ENCODE assay signal across 24 cellular contexts in genomic region chr22:48755332-48755949, GRCh38.
A peak's percentile ranks its signal among the peaks of the same experiment; 100 is the strongest.
DNase-seq lines count a peak whose midpoint lies in the region; TF ChIP-seq lines count a peak whose summit lies in the region.
"Had no signal": no experiment of that assay in that cellular context is flagged by ENCODE, and none has a peak within 500 bp of the region (broad histone marks: within the 10 kb centered on the region; RNA-seq: fewer than 3 reads in every experiment).

No MANE protein-coding gene starts in this region.

- H3K36me3 Mint-ChIP-seq in progenitor cell of endocrine pancreas (ENCODE audit: insufficient read depth), result peaks cover 1% of the 10 kb centered on the region
- H3K36me3 Mint-ChIP-seq: activated naive CD4-positive, alpha-beta T cell treated with anti-CD3 and anti-CD28 coated beads, Interleukin-2, amount 50 U/mL, for 24 hours; CD8-positive, alpha-beta memory T cell; naive B cell; stimulated activated effector memory CD8-positive, alpha-beta T cell treated with anti-CD3 and anti-CD28 coated beads, Interleukin-12 subunit alpha, Interleukin-12 subunit beta, amount 100 ng/mL, for 72 hours had no signal

- 94% methylated on average over 16 of the region's 16 CpGs for WGBS in hepatocyte (ENCODE audit: low lambda C conversion rate, missing lambda C conversion rate)

- H3K27ac ChIP-seq in hepatocyte, result no peak overlapping the region
- H3K27ac ChIP-seq: KMS-11, parathyroid adenoma, SK-N-MC, suprapubic skin had no signal

- no peak overlapping the region for H3K27ac Mint-ChIP-seq in progenitor cell of endocrine pancreas
- H3K27ac Mint-ChIP-seq: activated naive CD4-positive, alpha-beta T cell treated with anti-CD3 and anti-CD28 coated beads, Interleukin-2, amount 50 U/mL, for 24 hours; activated T-cell treated with anti-CD3 and anti-CD28 coated beads, Interleukin-2, amount 50 U/mL, for 72 hours; CD8-positive, alpha-beta memory T cell; stimulated activated effector memory CD8-positive, alpha-beta T cell treated with anti-CD3 and anti-CD28 coated beads, Interleukin-12 subunit alpha, Interleukin-12 subunit beta, amount 100 ng/mL, for 72 hours; T-helper 17 cell had no signal

- no peaks in the 10 kb centered on the region for H3K9me2 ChIP-seq in hepatocyte (replicated peaks; ENCODE audit: insufficient read depth)

- H3K4me1 ChIP-seq in hepatocyte (ENCODE audit: insufficient read depth), result no peaks in the 10 kb centered on the region
- H3K4me1 ChIP-seq: parathyroid adenoma, suprapubic skin had no signal

- no peaks in the 10 kb centered on the region for H3K9me3 Mint-ChIP-seq in progenitor cell of endocrine pancreas (ENCODE audit: low read depth)
- H3K9me3 Mint-ChIP-seq: activated naive CD4-positive, alpha-beta T cell treated with anti-CD3 and anti-CD28 coated beads, Interleukin-2, amount 50 U/mL, for 24 hours; activated T-cell treated with anti-CD3 and anti-CD28 coated beads, Interleukin-2, amount 50 U/mL, for 72 hours; stimulated activated effector memory CD8-positive, alpha-beta T cell treated with anti-CD3 and anti-CD28 coated beads, Interleukin-12 subunit alpha, Interleukin-12 subunit beta, amount 100 ng/mL, for 72 hours had no signal

- no peaks in the 10 kb centered on the region for H3K79me2 ChIP-seq in hepatocyte
- H3K79me2 ChIP-seq: parathyroid adenoma had no signal

- H3K4me3 ChIP-seq in hepatocyte, result no peak overlapping the region
- H3K4me3 ChIP-seq: SK-N-MC, suprapubic skin had no signal

- no peak overlapping the region for H3K4me2 ChIP-seq in hepatocyte
- H3K4me2 ChIP-seq: KMS-11 had no signal

- no peaks in the 10 kb centered on the region for H4K20me1 ChIP-seq in hepatocyte (ENCODE audit: insufficient read depth, poor library complexity, severe bottlenecking)

- peak; percentile 0 for DNase-seq in ELF-1 (ENCODE audit: low read depth, low spot score)
- peak; percentile 23 for DNase-seq in GM13976 (ENCODE audit: low spot score)
- peak; percentile 2 for DNase-seq in hepatocyte (ENCODE audit: low spot score)
- peak; percentile 5 for DNase-seq in progenitor cell of endocrine pancreas (ENCODE audit: low spot score, unreplicated experiment)
- no peak for DNase-seq in DMS 273 treated with DMSO at 0.1 percent for 48 hours (lab: John Stamatoyannopoulos, UW)
- DNase-seq in anterior cingulate cortex (lab: John Stamatoyannopoulos, UW), result no peak
- DNase-seq in NCI-H748 (lab: John Stamatoyannopoulos, UW; ENCODE audit: unreplicated experiment), result no peak
- DNase-seq: activated CD4-positive, alpha-beta T cell treated with anti-CD3 and anti-CD28 coated beads, Interleukin-2, amount 50 U/mL, for 48 hours; activated T-cell treated with anti-CD3 and anti-CD28 coated beads, Interleukin-2, amount 50 U/mL, for 72 hours; CD8-positive, alpha-beta memory T cell; DMS79; effector CD8-positive, alpha-beta T cell; hypothalamus; naive B cell; NCI-H2171 treated with DMSO at 0.1 percent for 48 hours; NCI-H524 treated with DMSO at 0.1 percent for 48 hours; RPMI8226; T-helper 17 cell had no signal

- H3K27me3 Mint-ChIP-seq in progenitor cell of endocrine pancreas, result peaks cover 13% of the 10 kb centered on the region

- H3K27me3 ChIP-seq in hepatocyte, result no peaks in the 10 kb centered on the region
- H3K27me3 ChIP-seq: suprapubic skin had no signal

- H3K9me3 ChIP-seq in hepatocyte (ENCODE audit: low read depth), result no peaks in the 10 kb centered on the region
- H3K9me3 ChIP-seq: suprapubic skin had no signal

- no peaks in the 10 kb centered on the region for H3K36me3 ChIP-seq in hepatocyte (replicated peaks; ENCODE audit: insufficient read depth, low read depth)
- H3K36me3 ChIP-seq: suprapubic skin had no signal

- TF ChIP-seq CTCF in GM13976 (IDR thresholded peaks at IDR 0.05; ENCODE audit: borderline replicate concordance, control extremely low read depth, extremely low read depth, insufficient read depth, missing control alignments) (no peak), hepatocyte (IDR thresholded peaks at IDR 0.05; ENCODE audit: poor library complexity) (no peak), progenitor cell of endocrine pancreas (IDR thresholded peaks at IDR 0.05; ENCODE audit: unreplicated experiment) (no peak)

- no peak overlapping the region for H3K4me3 Mint-ChIP-seq in progenitor cell of endocrine pancreas (ENCODE audit: low read depth)
- H3K4me3 Mint-ChIP-seq: activated naive CD4-positive, alpha-beta T cell treated with anti-CD3 and anti-CD28 coated beads, Interleukin-2, amount 50 U/mL, for 24 hours; activated T-cell treated with anti-CD3 and anti-CD28 coated beads, Interleukin-2, amount 50 U/mL, for 72 hours; CD8-positive, alpha-beta memory T cell; naive B cell; stimulated activated effector memory CD8-positive, alpha-beta T cell treated with anti-CD3 and anti-CD28 coated beads, Interleukin-12 subunit alpha, Interleukin-12 subunit beta, amount 100 ng/mL, for 72 hours; T-helper 17 cell had no signal

- H3K4me1 Mint-ChIP-seq in progenitor cell of endocrine pancreas (ENCODE audit: low read depth), result no peaks in the 10 kb centered on the region
- H3K4me1 Mint-ChIP-seq: activated naive CD4-positive, alpha-beta T cell treated with anti-CD3 and anti-CD28 coated beads, Interleukin-2, amount 50 U/mL, for 24 hours; CD8-positive, alpha-beta memory T cell; naive B cell; stimulated activated effector memory CD8-positive, alpha-beta T cell treated with anti-CD3 and anti-CD28 coated beads, Interleukin-12 subunit alpha, Interleukin-12 subunit beta, amount 100 ng/mL, for 72 hours; T-helper 17 cell had no signal

- H2AFZ ChIP-seq in hepatocyte, result no peak overlapping the region
- H2AFZ ChIP-seq: parathyroid adenoma had no signal

- in situ Hi-C loops in GM13976 (cut with MboI; ENCODE audit: low sequenced_read_pairs, unreplicated experiment), result no loop called here

Comparison
In these comparisons a context has a peak if more than half of its experiments do, and no peak if none do; other contexts are left out.
1. DNase-seq: peak in ELF-1 (single experiment), GM13976 (single experiment), hepatocyte (single experiment) and progenitor cell of endocrine pancreas (single experiment); none in DMS 273 treated with DMSO at 0.1 percent for 48 hours (single experiment), anterior cingulate cortex (0 of 58) and NCI-H748 (single experiment).